26 cellular contexts compared by ENCODE assay signal in genomic region chr4:98332017-98332416, GRCh38.
"Had no signal": no experiment of that assay in that cellular context is flagged by ENCODE, and none has a peak within 500 bp of the region (broad histone marks: within the 10 kb centered on the region; RNA-seq: fewer than 3 reads in every experiment).

No MANE protein-coding gene starts in this region.

- H3K27me3 Mint-ChIP-seq: naive thymus-derived CD4-positive, alpha-beta T cell; natural killer cell treated with Interleukin-12 subunit alpha and Interleukin-12 subunit beta and Interleukin-15 and Interleukin-18, amount 100 ng/mL, for 72 hours; progenitor cell of endocrine pancreas; stimulated activated naive CD8-positive, alpha-beta T cell treated with anti-CD3 and anti-CD28 coated beads, Interleukin-15, Interleukin-2, amounts not matched to agents 100 ng/mL and 50 ng/mL, for 24 hours had no signal

- ATAC-seq: heart right ventricle; left lobe of liver; lower lobe of right lung; naive thymus-derived CD4-positive, alpha-beta T cell; natural killer cell treated with Interleukin-12 subunit alpha and Interleukin-12 subunit beta and Interleukin-15 and Interleukin-18, amount 100 ng/mL, for 72 hours; right lobe of liver; upper lobe of right lung had no signal

- H3K36me3 ChIP-seq: lower lobe of right lung, ovary, right atrium auricular region, right lobe of liver, suprapubic skin, thoracic aorta, tibial artery, upper lobe of right lung had no signal

- H3K4me3 ChIP-seq: heart right ventricle, hepatocyte, lower lobe of right lung, ovary, right atrium auricular region, right lobe of liver, skin epidermis, suprapubic skin, thoracic aorta, tibial artery, upper lobe of right lung had no signal

- H3K27ac ChIP-seq: heart right ventricle, hepatocyte, lower lobe of right lung, ovary, right atrium auricular region, right lobe of liver, skin epidermis, suprapubic skin, thoracic aorta, tibial artery, upper lobe of right lung had no signal

- H3K9me3 ChIP-seq: ovary, suprapubic skin had no signal

- DNase-seq: heart right ventricle; islet precursor cell; lower lobe of right lung; mammary epithelial cell; mesenchymal stem cell; naive thymus-derived CD4-positive, alpha-beta T cell; ovary; right lobe of liver; stimulated activated CD4-positive, alpha-beta T cell treated with anti-CD3 and anti-CD28 coated beads, Interleukin-12 subunit alpha, Interleukin-12 subunit beta, amount 100 ng/mL, for 4 hours; stimulated activated CD4-positive, alpha-beta T cell treated with anti-CD3 and anti-CD28 coated beads, Interleukin-15, amount 100 ng/mL, for 24 hours; stimulated activated CD4-positive, alpha-beta T cell treated with anti-CD3 and anti-CD28 coated beads, Interleukin-2, amount 100 ng/mL, for 24 hours; stimulated activated CD4-positive, alpha-beta T cell treated with anti-CD3 and anti-CD28 coated beads, Interleukin-4, amount 100 ng/mL, for 1 hour; stimulated activated naive CD4-positive, alpha-beta T cell; tibial artery; trophoblast cell; upper lobe of right lung had no signal

- H3K27me3 ChIP-seq: heart right ventricle, hepatocyte, ovary, right atrium auricular region, right lobe of liver, suprapubic skin, tibial artery, upper lobe of right lung had no signal

- H3K4me1 ChIP-seq: heart right ventricle, lower lobe of right lung, right atrium auricular region, right lobe of liver, suprapubic skin, tibial artery, upper lobe of right lung had no signal

- H3K27ac Mint-ChIP-seq: mesothelial cell of epicardium; naive thymus-derived CD4-positive, alpha-beta T cell; natural killer cell treated with Interleukin-12 subunit alpha and Interleukin-12 subunit beta and Interleukin-15 and Interleukin-18, amount 100 ng/mL, for 72 hours; progenitor cell of endocrine pancreas; stimulated activated naive CD8-positive, alpha-beta T cell treated with anti-CD3 and anti-CD28 coated beads, Interleukin-15, Interleukin-2, amounts not matched to agents 100 ng/mL and 50 ng/mL, for 24 hours had no signal

- H3K4me2 ChIP-seq: hepatocyte had no signal

- H3K4me3 Mint-ChIP-seq: mesothelial cell of epicardium; naive thymus-derived CD4-positive, alpha-beta T cell; natural killer cell treated with Interleukin-12 subunit alpha and Interleukin-12 subunit beta and Interleukin-15 and Interleukin-18, amount 100 ng/mL, for 72 hours; stimulated activated naive CD8-positive, alpha-beta T cell treated with anti-CD3 and anti-CD28 coated beads, Interleukin-15, Interleukin-2, amounts not matched to agents 100 ng/mL and 50 ng/mL, for 24 hours had no signal
